24 cellular contexts compared by ENCODE assay signal in the genomic region with DNA sequence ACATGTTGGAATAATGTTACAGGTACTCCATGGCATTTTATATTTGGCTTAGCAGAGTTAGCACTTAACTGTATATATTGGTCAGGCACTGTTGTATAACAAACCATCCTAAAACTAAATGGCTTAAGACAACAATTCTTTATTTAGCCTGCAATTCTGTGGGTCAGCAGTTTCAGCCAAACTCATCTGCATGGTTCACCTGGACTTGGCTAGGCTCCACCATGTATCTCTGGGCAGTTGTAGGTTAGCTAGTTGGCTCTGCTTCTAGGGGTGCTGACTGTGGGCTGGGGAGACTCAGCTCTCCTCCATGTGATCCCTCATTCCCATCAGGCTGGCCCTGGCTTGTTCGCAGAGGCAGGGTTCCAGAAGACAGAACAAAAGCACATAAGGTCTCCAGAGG. TPM values are rescaled to one million over a fixed set of nuclear protein-coding genes. Genes with fewer than 3 reads are reported as not detected.
"Had no signal": no experiment of that assay in that cellular context is flagged by ENCODE, and none has a peak within 500 bp of the region (broad histone marks: within the 10 kb centered on the region; RNA-seq: fewer than 3 reads in every experiment).

No MANE protein-coding gene starts in this region.

- H3K27ac Mint-ChIP-seq: activated T-cell treated with anti-CD3 and anti-CD28 coated beads, Interleukin-2, amount 50 U/mL, for 72 hours; stimulated activated effector memory CD8-positive, alpha-beta T cell treated with anti-CD3 and anti-CD28 coated beads, Interleukin-12 subunit alpha, Interleukin-12 subunit beta, amount 100 ng/mL, for 72 hours; T-helper 17 cell had no signal

- H3K4me3 Mint-ChIP-seq: activated T-cell treated with anti-CD3 and anti-CD28 coated beads, Interleukin-2, amount 50 U/mL, for 72 hours; neural crest cell; stimulated activated effector memory CD8-positive, alpha-beta T cell treated with anti-CD3 and anti-CD28 coated beads, Interleukin-12 subunit alpha, Interleukin-12 subunit beta, amount 100 ng/mL, for 72 hours; T-helper 17 cell had no signal

- DNase-seq: activated CD4-positive, alpha-beta T cell treated with anti-CD3 and anti-CD28 coated beads for 1 hour; activated CD8-positive, alpha-beta memory T cell treated with anti-CD3 and anti-CD28 coated beads for 24 hours; activated CD8-positive, alpha-beta memory T cell treated with anti-CD3 and anti-CD28 coated beads, Interleukin-2, amount 50 U/mL, for 48 hours; activated effector memory CD4-positive, alpha-beta T cell treated with anti-CD3 and anti-CD28 coated beads, Interleukin-2, amount 50 U/mL, for 16 hours; activated naive CD4-positive, alpha-beta T cell treated with anti-CD3 and anti-CD28 coated beads, Interleukin-2, amount 50 U/mL, for 16 hours; activated T-cell treated with anti-CD3 and anti-CD28 coated beads, Interleukin-2, amount 50 U/mL, for 72 hours; aorta; brain microvascular endothelial cell; cortex of kidney; hippocampal formation; islet precursor cell; left colon; stimulated activated CD4-positive, alpha-beta T cell treated with anti-CD3 and anti-CD28 coated beads, Interleukin-15, amount 100 ng/mL, for 24 hours; stimulated activated CD4-positive, alpha-beta T cell treated with anti-CD3 and anti-CD28 coated beads, Interleukin-2, amount 100 ng/mL, for 48 hours; T-helper 17 cell; WERI-Rb-1 had no signal

- H3K4me3 ChIP-seq: esophagus muscularis mucosa, lung, prostate gland, right atrium auricular region, skin epidermis, thoracic aorta had no signal

- H3K4me1 ChIP-seq: prostate gland had no signal

- H3K36me3 ChIP-seq: prostate gland, right atrium auricular region, thoracic aorta, WERI-Rb-1 had no signal

- H3K4me1 Mint-ChIP-seq: T-helper 17 cell had no signal

- ATAC-seq: activated T-cell treated with anti-CD3 and anti-CD28 coated beads, Interleukin-2, amount 50 U/mL, for 72 hours; left colon; stimulated activated effector memory CD8-positive, alpha-beta T cell treated with anti-CD3 and anti-CD28 coated beads, Interleukin-12 subunit alpha, Interleukin-12 subunit beta, amount 100 ng/mL, for 72 hours; T-helper 17 cell had no signal

- H3K27ac ChIP-seq: brain microvascular endothelial cell, prostate gland, thoracic aorta, WERI-Rb-1 had no signal

- H3K9me3 ChIP-seq: esophagus muscularis mucosa, prostate gland, right atrium auricular region, thoracic aorta had no signal

- H3K9me3 Mint-ChIP-seq: activated T-cell treated with anti-CD3 and anti-CD28 coated beads, Interleukin-2, amount 50 U/mL, for 72 hours; stimulated activated effector memory CD8-positive, alpha-beta T cell treated with anti-CD3 and anti-CD28 coated beads, Interleukin-12 subunit alpha, Interleukin-12 subunit beta, amount 100 ng/mL, for 72 hours had no signal

- H3K27me3 Mint-ChIP-seq: T-helper 17 cell had no signal

- H3K36me3 Mint-ChIP-seq: stimulated activated effector memory CD8-positive, alpha-beta T cell treated with anti-CD3 and anti-CD28 coated beads, Interleukin-12 subunit alpha, Interleukin-12 subunit beta, amount 100 ng/mL, for 72 hours had no signal

- H3K27me3 ChIP-seq: brain microvascular endothelial cell, esophagus muscularis mucosa, right atrium auricular region had no signal

RNA-seq across cellular contexts. Expression of a gene that starts 34.4 kb away (rescaled TPM):
- total RNA-seq: activated T-cell treated with anti-CD3 and anti-CD28 coated beads, Interleukin-2, amount 50 U/mL, for 72 hours; T-helper 17 cell had no signal
